ENCODE assay signal across 20 cellular contexts in the genomic region with DNA sequence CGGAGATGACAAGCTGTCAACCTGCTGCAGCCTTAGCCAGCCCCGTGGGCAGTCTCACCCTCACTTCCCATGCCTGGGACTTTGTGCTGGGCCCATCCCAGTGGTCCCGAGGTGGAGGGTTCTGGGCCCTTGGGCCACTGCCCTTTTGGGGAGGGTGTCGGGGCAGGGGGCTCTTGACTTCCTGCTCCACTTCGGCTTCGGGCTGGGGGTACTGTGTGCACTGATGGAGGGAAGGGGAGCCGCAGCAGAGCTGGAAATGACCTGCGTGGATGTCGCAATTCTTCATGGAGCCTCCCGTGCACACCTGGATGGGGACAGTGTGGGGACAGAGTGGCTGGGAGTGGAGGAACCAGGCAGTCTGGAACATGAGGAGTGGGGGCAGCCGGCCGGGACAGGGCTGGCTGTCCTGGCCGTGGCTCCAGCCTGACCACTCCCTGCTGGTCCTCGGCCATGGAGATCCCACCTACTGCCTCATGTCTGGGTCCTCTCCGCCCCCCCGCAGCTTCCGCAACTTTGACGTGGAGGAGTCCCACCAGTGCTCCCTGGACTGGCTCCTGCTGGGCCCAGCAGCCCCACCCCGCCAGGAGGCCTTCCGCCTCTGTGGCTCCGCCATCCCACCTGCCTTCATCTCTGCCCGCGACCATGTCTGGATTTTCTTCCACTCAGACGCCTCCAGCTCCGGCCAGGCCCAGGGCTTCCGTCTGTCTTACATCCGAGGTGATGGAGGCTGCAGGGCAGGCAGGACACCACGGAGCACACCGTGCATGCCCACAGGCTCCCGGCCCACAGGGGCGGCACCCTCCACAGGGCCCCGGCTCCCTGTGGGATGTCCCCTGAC. TPM values are rescaled to one million over a fixed set of nuclear protein-coding genes. Genes with fewer than 3 reads are reported as not detected.
"Had no signal": no experiment of that assay in that cellular context is flagged by ENCODE, and none has a peak within 500 bp of the region (broad histone marks: within the 10 kb centered on the region; RNA-seq: fewer than 3 reads in every experiment).

No MANE protein-coding gene starts in this region.

- H3K27ac ChIP-seq: left ventricle myocardium inferior, neural progenitor cell, psoas muscle, sigmoid colon, skin epidermis had no signal

- H3K4me2 ChIP-seq: neural progenitor cell had no signal

- H3K9ac ChIP-seq: neural progenitor cell had no signal

- H3K36me3 ChIP-seq: neural progenitor cell had no signal

- FAIRE-seq: endometrium, frontal cortex had no signal

- ATAC-seq: esophagus mucosa; natural killer cell treated with Interleukin-12 subunit alpha and Interleukin-12 subunit beta and Interleukin-15 and Interleukin-18, amount 100 ng/mL, for 72 hours; psoas muscle had no signal

- H3K4me3 ChIP-seq: left ventricle myocardium inferior, lung, neural progenitor cell, psoas muscle, sigmoid colon, skin epidermis had no signal

- H3K27me3 ChIP-seq: neural progenitor cell, sigmoid colon had no signal

- H2AFZ ChIP-seq: neural progenitor cell had no signal

- H3K9me3 ChIP-seq: left ventricle myocardium inferior, psoas muscle, sigmoid colon had no signal

- DNase-seq: effector memory CD4-positive, alpha-beta T cell; islet precursor cell; left ventricle myocardium inferior; mesenchymal stem cell; midbrain; retina; sigmoid colon; stimulated activated CD4-positive, alpha-beta T cell treated with anti-CD3 and anti-CD28 coated beads, Interleukin-12 subunit alpha, Interleukin-12 subunit beta, amount 100 ng/mL, for 4 hours; stimulated activated naive CD4-positive, alpha-beta T cell; trophoblast cell had no signal

- H3K4me1 ChIP-seq: left ventricle myocardium inferior, neural progenitor cell, psoas muscle, sigmoid colon had no signal

RNA-seq across cellular contexts. Expression of a gene that starts 10.2 kb away (rescaled TPM):
- total RNA-seq: natural killer cell treated with Interleukin-12 subunit alpha and Interleukin-12 subunit beta and Interleukin-15 and Interleukin-18, amount 100 ng/mL, for 72 hours had no signal

RNA-seq across cellular contexts. Expression of a gene that starts 21.3 kb away (rescaled TPM):
- total RNA-seq: esophagus mucosa; fibroblast of lung; glomerular endothelial cell; left ventricle myocardium inferior; natural killer cell treated with Interleukin-12 subunit alpha and Interleukin-12 subunit beta and Interleukin-15 and Interleukin-18, amount 100 ng/mL, for 72 hours had no signal
- polyA plus RNA-seq: fibroblast of lung had no signal
